In the genomic region with DNA sequence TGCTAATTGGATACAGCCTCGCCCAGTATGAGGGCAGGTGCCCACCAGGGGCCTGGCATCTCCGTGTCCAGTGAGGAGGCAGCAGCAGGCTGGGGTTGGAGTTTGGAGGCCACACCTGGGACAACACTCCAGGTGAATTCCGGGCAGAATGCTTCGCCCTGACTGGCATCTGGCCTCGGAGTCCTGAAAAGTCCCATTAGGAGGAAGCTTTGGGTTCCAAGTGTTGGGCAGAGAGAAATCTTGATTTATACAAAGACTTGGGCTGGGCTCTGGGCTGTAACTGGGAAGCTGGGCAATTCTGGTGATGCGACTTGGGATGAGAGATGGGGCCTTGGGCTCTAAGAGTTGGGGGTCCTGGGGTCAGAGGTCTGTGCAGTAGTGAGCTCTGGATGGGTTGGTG, we compare ENCODE assay signal across 29 cellular contexts. TPM values are rescaled to one million over a fixed set of nuclear protein-coding genes. Genes with fewer than 3 reads are reported as not detected.
"Had no signal": no experiment of that assay in that cellular context is flagged by ENCODE, and none has a peak within 500 bp of the region (broad histone marks: within the 10 kb centered on the region; RNA-seq: fewer than 3 reads in every experiment).

No MANE protein-coding gene starts in this region.

- H3K4me3 ChIP-seq: colonic mucosa, esophagus muscularis mucosa, gastroesophageal sphincter, heart right ventricle, lung, prostate gland, right atrium auricular region, transverse colon, upper lobe of right lung, vagina had no signal

- H3K9me3 ChIP-seq: colonic mucosa, neutrophil, prostate gland, transverse colon, upper lobe of right lung, vagina had no signal

- H3K4me1 Mint-ChIP-seq: central memory CD8-positive, alpha-beta T cell; memory B cell; naive thymus-derived CD4-positive, alpha-beta T cell; nephron progenitor cell; stimulated activated memory B cell treated with anti-CD40 and anti-IgM and Interleukin-4, amounts not matched to agents 10 μg/mL and 1 μg/mL and 100 μg/mL, for 72 hours had no signal

- H3K36me3 Mint-ChIP-seq: naive thymus-derived CD4-positive, alpha-beta T cell; stimulated activated memory B cell treated with anti-CD40 and anti-IgM and Interleukin-4, amounts not matched to agents 10 μg/mL and 1 μg/mL and 100 μg/mL, for 72 hours had no signal

- H3K27me3 ChIP-seq: colonic mucosa, right atrium auricular region, vagina had no signal

- H3K27ac ChIP-seq: colonic mucosa, esophagus muscularis mucosa, foreskin keratinocyte, gastroesophageal sphincter, heart right ventricle, neutrophil, parathyroid adenoma, prostate gland, right atrium auricular region, transverse colon, upper lobe of right lung, vagina had no signal

- H2AFZ ChIP-seq: parathyroid adenoma had no signal

- H3K4me3 Mint-ChIP-seq: central memory CD8-positive, alpha-beta T cell; memory B cell; naive thymus-derived CD4-positive, alpha-beta T cell; nephron progenitor cell; stimulated activated memory B cell treated with anti-CD40 and anti-IgM and Interleukin-4, amounts not matched to agents 10 μg/mL and 1 μg/mL and 100 μg/mL, for 72 hours; stimulated activated naive CD8-positive, alpha-beta T cell treated with anti-CD3 and anti-CD28 coated beads, Interleukin-15, Interleukin-2, amounts not matched to agents 100 ng/mL and 50 ng/mL, for 24 hours had no signal

- DNase-seq: colonic mucosa; dermis blood vessel endothelial cell; foreskin keratinocyte; heart right ventricle; hippocampal formation; midbrain; naive thymus-derived CD4-positive, alpha-beta T cell; nephron progenitor cell; stimulated activated CD4-positive, alpha-beta T cell treated with anti-CD3 and anti-CD28 coated beads, Interleukin-4, amount 100 ng/mL, for 4 hours; transverse colon had no signal

- H3K4me1 ChIP-seq: colonic mucosa, esophagus muscularis mucosa, foreskin keratinocyte, gastroesophageal sphincter, heart right ventricle, parathyroid adenoma, prostate gland, right atrium auricular region, transverse colon, upper lobe of right lung, vagina had no signal

- H3K9me3 Mint-ChIP-seq: central memory CD8-positive, alpha-beta T cell; stimulated activated naive CD8-positive, alpha-beta T cell treated with anti-CD3 and anti-CD28 coated beads, Interleukin-15, Interleukin-2, amounts not matched to agents 100 ng/mL and 50 ng/mL, for 24 hours had no signal

- ATAC-seq: foreskin keratinocyte; gastroesophageal sphincter; heart right ventricle; naive thymus-derived CD4-positive, alpha-beta T cell; sciatic nerve; stimulated activated memory B cell treated with anti-CD40 and anti-IgM and Interleukin-4, amounts not matched to agents 10 μg/mL and 1 μg/mL and 100 μg/mL, for 72 hours; upper lobe of right lung had no signal

- H3K27ac Mint-ChIP-seq: memory B cell; naive thymus-derived CD4-positive, alpha-beta T cell; nephron progenitor cell; stimulated activated memory B cell treated with anti-CD40 and anti-IgM and Interleukin-4, amounts not matched to agents 10 μg/mL and 1 μg/mL and 100 μg/mL, for 72 hours; stimulated activated naive CD8-positive, alpha-beta T cell treated with anti-CD3 and anti-CD28 coated beads, Interleukin-15, Interleukin-2, amounts not matched to agents 100 ng/mL and 50 ng/mL, for 24 hours had no signal

- H3K36me3 ChIP-seq: colonic mucosa, esophagus muscularis mucosa, gastroesophageal sphincter, heart right ventricle, neutrophil, prostate gland, right atrium auricular region, transverse colon, upper lobe of right lung, vagina had no signal

- H3K9ac ChIP-seq: parathyroid adenoma had no signal

RNA-seq across cellular contexts. Expression of a gene that starts 48.1 kb away (rescaled TPM):
- total RNA-seq: chondrocyte, dermis blood vessel endothelial cell, endothelial cell of umbilical vein, epithelial cell of proximal tubule, foreskin keratinocyte, osteoblast had no signal
- polyA plus RNA-seq: endothelial cell of umbilical vein, fibroblast of lung, foreskin keratinocyte had no signal
